Comparison of ENCODE assay signal across 15 cellular contexts in genomic region chr10:91709394-91709798, GRCh38.
A peak's percentile ranks its signal among the peaks of the same experiment; 100 is the strongest.
DNase-seq lines count a peak whose midpoint lies in the region; ATAC-seq and TF ChIP-seq lines count a peak whose summit lies in the region.
"Had no signal": no experiment of that assay in that cellular context is flagged by ENCODE, and none has a peak within 500 bp of the region (broad histone marks: within the 10 kb centered on the region; RNA-seq: fewer than 3 reads in every experiment).

No MANE protein-coding gene starts in this region.

- H3K4me3 ChIP-seq in kidney epithelial cell (ENCODE audit: low read depth, low read length) = no peak overlapping the region
- H3K4me3 ChIP-seq in effector memory CD4-positive, alpha-beta T cell (ENCODE audit: insufficient read depth, low read depth, low read length, poor library complexity, severe bottlenecking) = no peak overlapping the region
- no peak overlapping the region for H3K4me3 ChIP-seq in naive thymus-derived CD4-positive, alpha-beta T cell (ENCODE audit: low read length)

- no peak overlapping the region for H3K4me3 Mint-ChIP-seq in naive thymus-derived CD4-positive, alpha-beta T cell
- H3K4me3 Mint-ChIP-seq: CD8-positive, alpha-beta memory T cell; HFFc6; stimulated activated naive CD8-positive, alpha-beta T cell treated with anti-CD3 and anti-CD28 coated beads, Interleukin-15, amount 100 ng/mL, for 72 hours had no signal

- H3K4me1 ChIP-seq in effector memory CD4-positive, alpha-beta T cell (ENCODE audit: control insufficient read depth, insufficient read depth, low read length, poor library complexity, severe bottlenecking) = no peaks in the 10 kb centered on the region
- no peaks in the 10 kb centered on the region for H3K4me1 ChIP-seq in naive thymus-derived CD4-positive, alpha-beta T cell (ENCODE audit: control insufficient read depth in 2 of 2, insufficient read depth in 2 of 2, low read length in 2 of 2)

- H3K36me3 Mint-ChIP-seq in naive thymus-derived CD4-positive, alpha-beta T cell = no peaks in the 10 kb centered on the region
- H3K36me3 Mint-ChIP-seq: CD8-positive, alpha-beta memory T cell had no signal

- DNase-seq in Daoy (ENCODE audit: low read depth) (peak; percentile 6), NCI-H146 (lab: John Stamatoyannopoulos, UW) (peak; percentile 68), astrocyte of the hippocampus (ENCODE audit: low read depth, low spot score) (peak; percentile 47), kidney epithelial cell (ENCODE audit: low read depth) (peak; percentile 43), Right ventricle myocardium superior (no peak), NOMO-1 treated with dmso at 0.1 percent for 144 hours (lab: John Stamatoyannopoulos, UW; ENCODE audit: unreplicated experiment) (no peak)
- no peak for DNase-seq in effector memory CD4-positive, alpha-beta T cell
- no peak for DNase-seq in naive thymus-derived CD4-positive, alpha-beta T cell
- DNase-seq: activated naive CD4-positive, alpha-beta T cell; CD8-positive, alpha-beta memory T cell; cortex of kidney; HFFc6; midbrain; stimulated activated naive CD8-positive, alpha-beta T cell treated with anti-CD3 and anti-CD28 coated beads, Interleukin-15, amount 100 ng/mL, for 72 hours had no signal

- no peak for TF ChIP-seq CTCF in kidney epithelial cell (IDR thresholded peaks at IDR 0.05; ENCODE audit: insufficient read depth, low read length, poor library complexity, severe bottlenecking)

- H3K36me3 ChIP-seq in kidney epithelial cell (ENCODE audit: control insufficient read depth, insufficient read depth, low read length) = no peaks in the 10 kb centered on the region
- no peaks in the 10 kb centered on the region for H3K36me3 ChIP-seq in effector memory CD4-positive, alpha-beta T cell (ENCODE audit: control insufficient read depth, insufficient read depth, low read length)
- H3K36me3 ChIP-seq in naive thymus-derived CD4-positive, alpha-beta T cell (ENCODE audit: control insufficient read depth in 2 of 3, insufficient read depth in 3 of 3, low read length in 3 of 3) = no peaks in the 10 kb centered on the region

- intact Hi-C loops in Right ventricle myocardium superior (cut with DNase I) = no loop called here
- intact Hi-C loops in naive thymus-derived CD4-positive, alpha-beta T cell (cut with micrococcal nuclease) = no loop called here

- CTCF ChIA-PET in naive thymus-derived CD4-positive, alpha-beta T cell (lab: Charles Lee) = no interaction called here

- POLR2A ChIA-PET in naive thymus-derived CD4-positive, alpha-beta T cell (lab: Charles Lee) = no interaction called here

- no peak overlapping the region for H3K27ac ChIP-seq in effector memory CD4-positive, alpha-beta T cell (ENCODE audit: insufficient read depth, low read length, poor library complexity, severe bottlenecking)
- H3K27ac ChIP-seq in naive thymus-derived CD4-positive, alpha-beta T cell (ENCODE audit: low read depth, low read length) = no peak overlapping the region
- H3K27ac ChIP-seq: KMS-11 had no signal

- no peak for ATAC-seq in Right ventricle myocardium superior (ENCODE audit: poor library complexity)
- ATAC-seq in naive thymus-derived CD4-positive, alpha-beta T cell = no peak
- ATAC-seq: stimulated activated naive CD8-positive, alpha-beta T cell treated with anti-CD3 and anti-CD28 coated beads, Interleukin-15, amount 100 ng/mL, for 72 hours had no signal

- no peak overlapping the region for H3K27ac Mint-ChIP-seq in naive thymus-derived CD4-positive, alpha-beta T cell
- H3K27ac Mint-ChIP-seq: CD8-positive, alpha-beta memory T cell; HFFc6; stimulated activated naive CD8-positive, alpha-beta T cell treated with anti-CD3 and anti-CD28 coated beads, Interleukin-15, amount 100 ng/mL, for 72 hours had no signal

- no peaks in the 10 kb centered on the region for H3K27me3 ChIP-seq in kidney epithelial cell (ENCODE audit: control insufficient read depth, insufficient read depth, low read length)
- no peaks in the 10 kb centered on the region for H3K27me3 ChIP-seq in effector memory CD4-positive, alpha-beta T cell (replicated peaks; ENCODE audit: control insufficient read depth, insufficient read depth, low read length, poor library complexity, severe bottlenecking)
- H3K27me3 ChIP-seq in naive thymus-derived CD4-positive, alpha-beta T cell (ENCODE audit: control insufficient read depth in 2 of 2, insufficient read depth in 2 of 2, low read length in 2 of 2) = peaks cover 0 to 2% of the 10 kb centered on the region in 2 donors

- no peaks in the 10 kb centered on the region for H3K4me1 Mint-ChIP-seq in naive thymus-derived CD4-positive, alpha-beta T cell
- H3K4me1 Mint-ChIP-seq: CD8-positive, alpha-beta memory T cell; stimulated activated naive CD8-positive, alpha-beta T cell treated with anti-CD3 and anti-CD28 coated beads, Interleukin-15, amount 100 ng/mL, for 72 hours had no signal

- peaks cover 0 to 2% (median 0%) of the 10 kb centered on the region in 11 donors for H3K9me3 Mint-ChIP-seq in naive thymus-derived CD4-positive, alpha-beta T cell
- H3K9me3 Mint-ChIP-seq: CD8-positive, alpha-beta memory T cell; HFFc6; stimulated activated naive CD8-positive, alpha-beta T cell treated with anti-CD3 and anti-CD28 coated beads, Interleukin-15, amount 100 ng/mL, for 72 hours had no signal

- H3K27me3 Mint-ChIP-seq in naive thymus-derived CD4-positive, alpha-beta T cell = peaks cover 15 to 38% (median 23%) of the 10 kb centered on the region in 5 donors

- no peaks in the 10 kb centered on the region for H3K9me3 ChIP-seq in effector memory CD4-positive, alpha-beta T cell (ENCODE audit: control insufficient read depth, low read length)
- no peaks in the 10 kb centered on the region for H3K9me3 ChIP-seq in naive thymus-derived CD4-positive, alpha-beta T cell (ENCODE audit: control insufficient read depth in 2 of 3, low read length in 3 of 3)

Comparison
In these comparisons a context has a peak if more than half of its experiments do, and no peak if none do; other contexts are left out.
1. DNase-seq: peak in Daoy (single experiment), NCI-H146 (single experiment), astrocyte of the hippocampus (single experiment) and kidney epithelial cell (single experiment); none in effector memory CD4-positive, alpha-beta T cell (0 of 3), Right ventricle myocardium superior (single experiment), NOMO-1 treated with dmso at 0.1 percent for 144 hours (single experiment) and naive thymus-derived CD4-positive, alpha-beta T cell (0 of 9).